Comparison of ENCODE assay signal across 17 cellular contexts in genomic region chr14:68568907-68569545, GRCh38.
DNase-seq lines count a peak whose midpoint lies in the region; ATAC-seq and TF ChIP-seq lines count a peak whose summit lies in the region.
"Had no signal": no experiment of that assay in that cellular context is flagged by ENCODE, and none has a peak within 500 bp of the region (broad histone marks: within the 10 kb centered on the region; RNA-seq: fewer than 3 reads in every experiment).

No MANE protein-coding gene starts in this region.

- DNase-seq in lower lobe of right lung (no peak), gastrocnemius medialis (no peak), pons (ENCODE audit: low spot score) (no peak), NCI-H524 (lab: John Stamatoyannopoulos, UW) (no peak)
- DNase-seq: activated CD4-positive, alpha-beta memory T cell treated with anti-CD3 and anti-CD28 coated beads for 36 hours; activated T-cell treated with anti-CD3 and anti-CD28 coated beads, Interleukin-2, amount 50 U/mL, for 48 hours; Caco-2; EL; foreskin keratinocyte; NCI-H1417; NCI-H2171; NCI-H82 had no signal

- intact Hi-C loops in lower lobe of right lung (cut with DNase I), result no loop called here
- intact Hi-C loops in gastrocnemius medialis (cut with DNase I; ENCODE audit: low total_unique reads), result no loop called here

- in situ Hi-C loops in gastrocnemius medialis (cut with MboI; ENCODE audit: low sequenced_read_pairs in 4 of 4), result no loop called here

- H3K27me3 ChIP-seq in lower lobe of right lung (ENCODE audit: low read depth) (no peaks in the 10 kb centered on the region), gastrocnemius medialis (no peaks in the 10 kb centered on the region)
- H3K27me3 ChIP-seq: foreskin keratinocyte had no signal

- peaks cover 0 to 14% (median 13%) of the 10 kb centered on the region in 5 experiments for H3K9me3 Mint-ChIP-seq in brain
- H3K9me3 Mint-ChIP-seq: activated CD4-positive, alpha-beta memory T cell treated with anti-CD3 and anti-CD28 coated beads for 36 hours; central memory CD8-positive, alpha-beta T cell had no signal

- peak overlapping the region; percentile 79 to 96 (median 89) for H3K27ac Mint-ChIP-seq in brain
- H3K27ac Mint-ChIP-seq: activated CD4-positive, alpha-beta memory T cell treated with anti-CD3 and anti-CD28 coated beads for 36 hours had no signal

- ATAC-seq in lower lobe of right lung, result no peak
- ATAC-seq in gastrocnemius medialis, result no peak
- no peak for ATAC-seq in HG02970 (IDR thresholded peaks at IDR 0.05; ENCODE audit: low FRiP score, unreplicated experiment)
- ATAC-seq in SK-N-SH treated with all-trans-retinoic acid at 6 μM for 48 hours, result no peak
- ATAC-seq: foreskin keratinocyte had no signal

- H3K4me1 Mint-ChIP-seq in brain, result peaks cover 64% of the 10 kb centered on the region

- no peak for TF ChIP-seq CTCF in C4-2B (conservative IDR thresholded peaks at IDR 0.05)
- no peak for TF ChIP-seq CTCF in brain (conservative IDR thresholded peaks at IDR 0.05)
- no peak for TF ChIP-seq CTCF in lower lobe of right lung (IDR thresholded peaks at IDR 0.05)
- no peak for TF ChIP-seq CTCF in gastrocnemius medialis (IDR thresholded peaks at IDR 0.05 in 4 of 5, conservative IDR thresholded peaks at IDR 0.05 in 1 of 5)

- TF ChIP-seq POLR2A in gastrocnemius medialis (IDR thresholded peaks at IDR 0.05), result no peak

- H3K4me3 ChIP-seq in lower lobe of right lung (no peak overlapping the region), gastrocnemius medialis (no peak overlapping the region)

- H3K36me3 Mint-ChIP-seq in brain, result peaks cover 3% of the 10 kb centered on the region
- H3K36me3 Mint-ChIP-seq: activated CD4-positive, alpha-beta memory T cell treated with anti-CD3 and anti-CD28 coated beads for 36 hours had no signal

- no peaks in the 10 kb centered on the region for H3K36me3 ChIP-seq in lower lobe of right lung
- no peaks in the 10 kb centered on the region for H3K36me3 ChIP-seq in gastrocnemius medialis

- H3K4me3 Mint-ChIP-seq in brain, result peak overlapping the region in 1 of 5 experiments; percentile 40
- H3K4me3 Mint-ChIP-seq: activated CD4-positive, alpha-beta memory T cell treated with anti-CD3 and anti-CD28 coated beads for 36 hours; central memory CD8-positive, alpha-beta T cell had no signal

- H3K4me1 ChIP-seq in lower lobe of right lung (peaks cover 56% of the 10 kb centered on the region), gastrocnemius medialis (peaks cover 10 to 30% of the 10 kb centered on the region in 2 donors)

- no peaks in the 10 kb centered on the region for H3K27me3 Mint-ChIP-seq in brain
- H3K27me3 Mint-ChIP-seq: activated CD4-positive, alpha-beta memory T cell treated with anti-CD3 and anti-CD28 coated beads for 36 hours; central memory CD8-positive, alpha-beta T cell had no signal

- H3K9me3 ChIP-seq in lower lobe of right lung, result peaks cover 3% of the 10 kb centered on the region
- no peaks in the 10 kb centered on the region for H3K9me3 ChIP-seq in gastrocnemius medialis
- H3K9me3 ChIP-seq: Caco-2 had no signal

- peak overlapping the region; percentile 62 for H3K27ac ChIP-seq in C4-2B
- H3K27ac ChIP-seq in lower lobe of right lung, result peak overlapping the region; percentile 86
- peak overlapping the region in 3 of 4 donors; percentile 50 to 64 (median 62) for H3K27ac ChIP-seq in gastrocnemius medialis
- H3K27ac ChIP-seq: foreskin keratinocyte had no signal

TF ChIP-seq in SK-N-SH treated with all-trans-retinoic acid at 6 μM for 48 hours, 23 proteins besides CTCF, POLR2A, EP300 and RAD21:
- no peak for TF ChIP-seq POU6F1 (CRISPR knock-in tag; IDR thresholded peaks at IDR 0.05; ENCODE audit: borderline replicate concordance, low read depth)
- no peak for TF ChIP-seq SNAI2 (CRISPR knock-in tag; IDR thresholded peaks at IDR 0.05)
- no peak for TF ChIP-seq GLIS3 (CRISPR knock-in tag; IDR thresholded peaks at IDR 0.05)
- no peak for TF ChIP-seq ZNF565 (CRISPR knock-in tag; conservative IDR thresholded peaks at IDR 0.05; ENCODE audit: low read depth)
- TF ChIP-seq ZNF8 (CRISPR knock-in tag; IDR thresholded peaks at IDR 0.05), result no peak
- no peak for TF ChIP-seq CSRNP3 (CRISPR knock-in tag; IDR thresholded peaks at IDR 0.05)
- TF ChIP-seq ZNF70 (CRISPR knock-in tag; IDR thresholded peaks at IDR 0.05), result no peak
- no peak for TF ChIP-seq CSDC2 (CRISPR knock-in tag; IDR thresholded peaks at IDR 0.05)
- TF ChIP-seq RARB (CRISPR knock-in tag; IDR thresholded peaks at IDR 0.05), result no peak
- no peak for TF ChIP-seq TOX (CRISPR knock-in tag; IDR thresholded peaks at IDR 0.05; ENCODE audit: borderline replicate concordance)
- no peak for TF ChIP-seq TSHZ2 (CRISPR knock-in tag; IDR thresholded peaks at IDR 0.05)
- TF ChIP-seq TCF4 (CRISPR knock-in tag; IDR thresholded peaks at IDR 0.05; ENCODE audit: borderline replicate concordance), result no peak
- TF ChIP-seq ARNTL (CRISPR knock-in tag; IDR thresholded peaks at IDR 0.05; ENCODE audit: borderline replicate concordance, low read depth), result no peak
- TF ChIP-seq ZC3H10 (CRISPR knock-in tag; IDR thresholded peaks at IDR 0.05), result no peak
- TF ChIP-seq ZFP30 (CRISPR knock-in tag; IDR thresholded peaks at IDR 0.05), result no peak
- TF ChIP-seq ESRRG (CRISPR knock-in tag; IDR thresholded peaks at IDR 0.05), result no peak
- no peak for TF ChIP-seq CREB5 (CRISPR knock-in tag; IDR thresholded peaks at IDR 0.05; ENCODE audit: low read depth)
- no peak for TF ChIP-seq PPARA (CRISPR knock-in tag; IDR thresholded peaks at IDR 0.05; ENCODE audit: borderline replicate concordance)
- TF ChIP-seq OSR1 (CRISPR knock-in tag; IDR thresholded peaks at IDR 0.05), result no peak
